Comparison of ENCODE assay signal across 1 cellular context in the genomic region with DNA sequence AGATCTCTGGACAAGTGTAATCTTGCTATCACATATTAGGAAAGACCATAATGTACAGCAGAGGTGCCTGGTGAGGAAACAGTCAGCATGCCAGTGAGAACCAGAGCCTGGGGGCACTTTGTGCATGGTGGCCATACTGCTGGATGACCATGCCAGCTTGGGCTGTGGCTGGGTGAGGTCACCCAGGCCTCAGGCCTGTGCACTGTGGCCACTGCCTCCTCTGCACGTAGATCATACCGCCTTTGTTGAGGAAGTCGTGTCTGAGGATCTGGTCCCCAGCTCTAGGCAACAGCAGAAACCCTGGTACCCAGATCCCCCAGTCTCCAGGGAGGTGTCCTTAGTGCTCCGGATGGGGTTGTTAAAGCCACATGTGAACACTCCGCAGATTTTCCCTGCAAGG.
TF ChIP-seq lines count a peak whose summit lies in the region.

No MANE protein-coding gene starts in this region.

TF ChIP-seq in HepG2, 621 proteins besides CTCF, POLR2A, EP300 and RAD21:
- TF ChIP-seq, protein P1, sequence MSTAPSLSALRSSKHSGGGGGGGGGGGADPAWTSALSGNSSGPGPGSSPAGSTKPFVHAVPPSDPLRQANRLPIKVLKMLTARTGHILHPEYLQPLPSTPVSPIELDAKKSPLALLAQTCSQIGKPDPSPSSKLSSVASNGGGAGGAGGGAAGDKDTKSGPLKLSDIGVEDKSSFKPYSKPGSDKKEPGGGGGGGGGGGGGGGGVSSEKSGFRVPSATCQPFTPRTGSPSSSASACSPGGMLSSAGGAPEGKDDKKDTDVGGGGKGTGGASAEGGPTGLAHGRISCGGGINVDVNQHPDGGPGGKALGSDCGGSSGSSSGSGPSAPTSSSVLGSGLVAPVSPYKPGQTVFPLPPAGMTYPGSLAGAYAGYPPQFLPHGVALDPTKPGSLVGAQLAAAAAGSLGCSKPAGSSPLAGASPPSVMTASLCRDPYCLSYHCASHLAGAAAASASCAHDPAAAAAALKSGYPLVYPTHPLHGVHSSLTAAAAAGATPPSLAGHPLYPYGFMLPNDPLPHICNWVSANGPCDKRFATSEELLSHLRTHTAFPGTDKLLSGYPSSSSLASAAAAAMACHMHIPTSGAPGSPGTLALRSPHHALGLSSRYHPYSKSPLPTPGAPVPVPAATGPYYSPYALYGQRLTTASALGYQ (CRISPR knock-in tag; IDR thresholded peaks at IDR 0.05) = no peak
- TF ChIP-seq, protein P2, sequence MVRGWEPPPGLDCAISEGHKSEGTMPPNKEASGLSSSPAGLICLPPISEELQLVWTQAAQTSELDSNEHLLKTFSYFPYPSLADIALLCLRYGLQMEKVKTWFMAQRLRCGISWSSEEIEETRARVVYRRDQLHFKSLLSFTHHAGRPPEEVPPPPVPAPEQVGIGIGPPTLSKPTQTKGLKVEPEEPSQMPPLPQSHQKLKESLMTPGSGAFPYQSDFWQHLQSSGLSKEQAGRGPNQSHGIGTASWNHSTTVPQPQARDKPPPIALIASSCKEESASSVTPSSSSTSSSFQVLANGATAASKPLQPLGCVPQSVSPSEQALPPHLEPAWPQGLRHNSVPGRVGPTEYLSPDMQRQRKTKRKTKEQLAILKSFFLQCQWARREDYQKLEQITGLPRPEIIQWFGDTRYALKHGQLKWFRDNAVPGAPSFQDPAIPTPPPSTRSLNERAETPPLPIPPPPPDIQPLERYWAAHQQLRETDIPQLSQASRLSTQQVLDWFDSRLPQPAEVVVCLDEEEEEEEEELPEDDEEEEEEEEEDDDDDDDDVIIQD (CRISPR knock-in tag; IDR thresholded peaks at IDR 0.05; ENCODE audit: low read depth) = no peak
- TF ChIP-seq, protein P3, sequence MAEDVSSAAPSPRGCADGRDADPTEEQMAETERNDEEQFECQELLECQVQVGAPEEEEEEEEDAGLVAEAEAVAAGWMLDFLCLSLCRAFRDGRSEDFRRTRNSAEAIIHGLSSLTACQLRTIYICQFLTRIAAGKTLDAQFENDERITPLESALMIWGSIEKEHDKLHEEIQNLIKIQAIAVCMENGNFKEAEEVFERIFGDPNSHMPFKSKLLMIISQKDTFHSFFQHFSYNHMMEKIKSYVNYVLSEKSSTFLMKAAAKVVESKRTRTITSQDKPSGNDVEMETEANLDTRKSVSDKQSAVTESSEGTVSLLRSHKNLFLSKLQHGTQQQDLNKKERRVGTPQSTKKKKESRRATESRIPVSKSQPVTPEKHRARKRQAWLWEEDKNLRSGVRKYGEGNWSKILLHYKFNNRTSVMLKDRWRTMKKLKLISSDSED (CRISPR knock-in tag; IDR thresholded peaks at IDR 0.05) = no peak
- TF ChIP-seq ZNF550 (CRISPR knock-in tag; IDR thresholded peaks at IDR 0.05; ENCODE audit: borderline replicate concordance) (no peak), RBAK (CRISPR knock-in tag; IDR thresholded peaks at IDR 0.05) (no peak), NFYB (CRISPR knock-in tag; IDR thresholded peaks at IDR 0.05) (no peak), ZNF772 (CRISPR knock-in tag; IDR thresholded peaks at IDR 0.05) (no peak), NAIF1 (CRISPR knock-in tag; IDR thresholded peaks at IDR 0.05; ENCODE audit: borderline replicate concordance) (no peak)
- TF ChIP-seq, protein P4, sequence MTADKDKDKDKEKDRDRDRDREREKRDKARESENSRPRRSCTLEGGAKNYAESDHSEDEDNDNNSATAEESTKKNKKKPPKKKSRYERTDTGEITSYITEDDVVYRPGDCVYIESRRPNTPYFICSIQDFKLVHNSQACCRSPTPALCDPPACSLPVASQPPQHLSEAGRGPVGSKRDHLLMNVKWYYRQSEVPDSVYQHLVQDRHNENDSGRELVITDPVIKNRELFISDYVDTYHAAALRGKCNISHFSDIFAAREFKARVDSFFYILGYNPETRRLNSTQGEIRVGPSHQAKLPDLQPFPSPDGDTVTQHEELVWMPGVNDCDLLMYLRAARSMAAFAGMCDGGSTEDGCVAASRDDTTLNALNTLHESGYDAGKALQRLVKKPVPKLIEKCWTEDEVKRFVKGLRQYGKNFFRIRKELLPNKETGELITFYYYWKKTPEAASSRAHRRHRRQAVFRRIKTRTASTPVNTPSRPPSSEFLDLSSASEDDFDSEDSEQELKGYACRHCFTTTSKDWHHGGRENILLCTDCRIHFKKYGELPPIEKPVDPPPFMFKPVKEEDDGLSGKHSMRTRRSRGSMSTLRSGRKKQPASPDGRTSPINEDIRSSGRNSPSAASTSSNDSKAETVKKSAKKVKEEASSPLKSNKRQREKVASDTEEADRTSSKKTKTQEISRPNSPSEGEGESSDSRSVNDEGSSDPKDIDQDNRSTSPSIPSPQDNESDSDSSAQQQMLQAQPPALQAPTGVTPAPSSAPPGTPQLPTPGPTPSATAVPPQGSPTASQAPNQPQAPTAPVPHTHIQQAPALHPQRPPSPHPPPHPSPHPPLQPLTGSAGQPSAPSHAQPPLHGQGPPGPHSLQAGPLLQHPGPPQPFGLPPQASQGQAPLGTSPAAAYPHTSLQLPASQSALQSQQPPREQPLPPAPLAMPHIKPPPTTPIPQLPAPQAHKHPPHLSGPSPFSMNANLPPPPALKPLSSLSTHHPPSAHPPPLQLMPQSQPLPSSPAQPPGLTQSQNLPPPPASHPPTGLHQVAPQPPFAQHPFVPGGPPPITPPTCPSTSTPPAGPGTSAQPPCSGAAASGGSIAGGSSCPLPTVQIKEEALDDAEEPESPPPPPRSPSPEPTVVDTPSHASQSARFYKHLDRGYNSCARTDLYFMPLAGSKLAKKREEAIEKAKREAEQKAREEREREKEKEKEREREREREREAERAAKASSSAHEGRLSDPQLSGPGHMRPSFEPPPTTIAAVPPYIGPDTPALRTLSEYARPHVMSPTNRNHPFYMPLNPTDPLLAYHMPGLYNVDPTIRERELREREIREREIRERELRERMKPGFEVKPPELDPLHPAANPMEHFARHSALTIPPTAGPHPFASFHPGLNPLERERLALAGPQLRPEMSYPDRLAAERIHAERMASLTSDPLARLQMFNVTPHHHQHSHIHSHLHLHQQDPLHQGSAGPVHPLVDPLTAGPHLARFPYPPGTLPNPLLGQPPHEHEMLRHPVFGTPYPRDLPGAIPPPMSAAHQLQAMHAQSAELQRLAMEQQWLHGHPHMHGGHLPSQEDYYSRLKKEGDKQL (CRISPR knock-in tag; IDR thresholded peaks at IDR 0.05; ENCODE audit: low read depth) = no peak
